ENCODE assay signal across 8 cellular contexts in genomic region chr10:21724695-21725371, GRCh38.
DNase-seq lines count a peak whose midpoint lies in the region; ATAC-seq and TF ChIP-seq lines count a peak whose summit lies in the region.

No MANE protein-coding gene starts in this region.

- peak; percentile 71 for TF ChIP-seq EP300 in Ishikawa (IDR thresholded peaks at IDR 0.05; ENCODE audit: borderline replicate concordance)

- ATAC-seq in GM21723 (IDR thresholded peaks at IDR 0.05; ENCODE audit: unreplicated experiment): peak; percentile 93
- ATAC-seq in left cardiac atrium: peak; percentile 96
- no peak for ATAC-seq in HG03039 (IDR thresholded peaks at IDR 0.05; ENCODE audit: unreplicated experiment)

- no peak for TF ChIP-seq CTCF in adrenal gland (IDR thresholded peaks at IDR 0.05)

- H3K4me3 ChIP-seq in adrenal gland: no peak overlapping the region

- peak; percentile 83 for DNase-seq in GDM1 (lab: John Stamatoyannopoulos, UW)
- DNase-seq in NOMO-1 treated with DMSO at 0.1 percent for 48 hours (lab: John Stamatoyannopoulos, UW; ENCODE audit: unreplicated experiment): peak; percentile 95
- DNase-seq in adrenal gland: peak; percentile 96 to 99 (median 98)
- DNase-seq in left cardiac atrium: peak; percentile 91
- DNase-seq in retina: peak; percentile 50

- intact Hi-C loops in adrenal gland (cut with DNase I): loop anchor here in 1 of 2 donors (10.0 kb wide), 1 partner anchor 190 kb away; the partner anchor contains the start of gene MLLT10
- intact Hi-C loops in left cardiac atrium (cut with DNase I): no loop called here

- H3K4me1 ChIP-seq in adrenal gland (replicated peaks in 1 of 2): peaks cover 20 to 32% of the 10 kb centered on the region in 2 donors

- TF ChIP-seq POLR2A in adrenal gland (IDR thresholded peaks at IDR 0.05): no peak

- no peaks in the 10 kb centered on the region for H3K36me3 ChIP-seq in adrenal gland (replicated peaks in 1 of 2)

- peak overlapping the region in 3 of 5 donors; percentile 15 to 46 (median 31) for H3K27ac ChIP-seq in adrenal gland

- H3K9me3 ChIP-seq in adrenal gland (replicated peaks in 1 of 3): no peaks in the 10 kb centered on the region

- H3K27me3 ChIP-seq in adrenal gland: no peaks in the 10 kb centered on the region

- WGBS in adrenal gland, 4 donors: 0 to 3% (median 1%) methylated on average over 4 of the region's 4 CpGs

- 0 out of 2 replicates have a peak, but pooled peaks have one; percentile 17 for TF ChIP-seq RAD21 in Ishikawa (IDR thresholded peaks at IDR 0.05; ENCODE audit: low read depth)

TF ChIP-seq in Ishikawa, 13 proteins besides CTCF, POLR2A, EP300 and RAD21:
- TF ChIP-seq NFIC (IDR thresholded peaks at IDR 0.05) (peak; percentile 100), REST (IDR thresholded peaks at IDR 0.05; ENCODE audit: low read depth) (no peak), YY1 (IDR thresholded peaks at IDR 0.05; ENCODE audit: low read depth) (no peak), TCF12 (IDR thresholded peaks at IDR 0.05; ENCODE audit: low read depth) (peak; percentile 82), CEBPB (IDR thresholded peaks at IDR 0.05) (peak; percentile 100), FOXM1 (IDR thresholded peaks at IDR 0.05; ENCODE audit: borderline replicate concordance, low read depth) (peak; percentile 72), TEAD4 (IDR thresholded peaks at IDR 0.05) (peak; percentile 74), EGR1 (IDR thresholded peaks at IDR 0.05) (no peak), MAX (IDR thresholded peaks at IDR 0.05) (peak; percentile 54; the same call in 1 of the 2 replicates), TAF1 (IDR thresholded peaks at IDR 0.05; ENCODE audit: low read depth) (no peak), USF1 (IDR thresholded peaks at IDR 0.05) (no peak), ZBTB7A (IDR thresholded peaks at IDR 0.05; ENCODE audit: low read depth) (no peak)
